Comparison of ENCODE assay signal across 8 cellular contexts in the genomic region with DNA sequence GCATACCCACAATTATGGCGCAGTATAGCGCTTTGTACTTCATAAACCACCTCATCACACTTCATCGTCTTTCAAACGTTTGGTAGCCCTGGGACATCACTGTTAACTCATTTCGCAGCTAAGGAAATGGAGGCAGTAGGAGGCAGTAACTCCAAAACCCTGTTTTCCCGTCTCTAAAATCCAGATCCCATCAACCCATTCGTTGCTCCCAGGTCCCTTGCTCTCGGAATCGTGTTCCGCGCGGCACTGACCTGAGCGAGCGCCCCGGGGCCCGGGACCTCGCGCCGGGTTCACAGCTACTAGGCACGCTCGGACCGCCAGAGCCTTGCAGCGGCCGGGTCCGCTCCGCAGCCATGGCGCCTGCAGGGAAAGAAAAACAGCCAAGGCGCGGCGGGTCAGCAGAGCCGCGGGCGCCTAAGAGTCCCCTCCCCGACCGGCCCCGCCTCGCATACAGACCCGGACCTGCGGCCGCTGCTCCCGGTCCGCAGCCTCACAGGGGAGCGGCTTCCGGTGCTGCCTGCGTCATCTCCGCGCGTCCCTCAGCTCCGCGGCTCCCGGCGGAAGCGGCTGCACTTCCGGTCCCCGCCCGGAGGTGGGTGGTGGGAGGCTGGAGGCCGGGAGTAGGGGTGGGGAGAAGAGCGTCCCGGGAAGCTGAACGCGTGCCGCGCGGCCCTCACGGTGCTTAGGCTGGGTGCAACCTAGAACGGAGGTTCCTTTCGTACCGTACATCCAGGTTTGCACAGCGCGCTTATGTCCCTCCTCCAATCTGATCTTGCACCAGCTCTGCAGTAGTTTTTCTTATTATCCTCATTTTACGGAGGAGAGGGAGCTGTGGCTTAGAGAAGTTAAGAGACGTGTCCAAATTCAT. TPM values are rescaled to one million over a fixed set of nuclear protein-coding genes. Genes with fewer than 3 reads are reported as not detected.
A peak's percentile ranks its signal among the peaks of the same experiment; 100 is the strongest.
DNase-seq lines count a peak whose midpoint lies in the region; ATAC-seq, FAIRE-seq and TF ChIP-seq lines count a peak whose summit lies in the region.

Gene FBXW2, minus strand, starts transcription at position 519 of the 868 bp plus-strand sequence. CDS start 5,158 bp downstream, outside the sequence.

- H3K4me1 ChIP-seq in kidney (ENCODE audit: control insufficient read depth in 1 of 2, insufficient read depth in 1 of 2, low read depth in 1 of 2, low read length in 2 of 2): peaks cover 12 to 13% of the 10 kb centered on the region in 2 donors

- DNase-seq in AG09319 (ENCODE audit: extremely low read depth, low read depth) (peak; percentile 64), NCI-H446 treated with DMSO at 0.1 percent for 48 hours (lab: John Stamatoyannopoulos, UW) (peak; percentile 48), cerebellum (ENCODE audit: low spot score) (peak; percentile 95), kidney (peak; percentile 97)
- peak; percentile 80 to 84 for DNase-seq in activated CD4-positive, alpha-beta T cell treated with anti-CD3 and anti-CD28 coated beads for 24 hours (ENCODE audit: low read depth in 2 of 2)
- peak; percentile 60 to 79 for DNase-seq in stimulated activated CD4-positive, alpha-beta T cell treated with anti-CD3 and anti-CD28 coated beads, Interleukin-15, amount 100 ng/mL, for 1 hour (ENCODE audit: low read depth in 1 of 2, low spot score in 1 of 2)

- peak within 1 kb of the TSS; percentile 68 to 81 for H3K27ac ChIP-seq in kidney (ENCODE audit: low read depth in 2 of 2, low read length in 2 of 2)

- no peak for FAIRE-seq in kidney (lab: Jason Lieb, UNC)

- TF ChIP-seq CTCF in AG09319 (IDR thresholded peaks at IDR 0.05; ENCODE audit: low read depth, low read length): no peak
- TF ChIP-seq CTCF in kidney (IDR thresholded peaks at IDR 0.05; ENCODE audit: borderline replicate concordance, extremely low read depth, insufficient read depth): no peak

- H3K4me3 ChIP-seq in kidney (ENCODE audit: low read length in 2 of 2): peak within 1 kb of the TSS; percentile 98 to 100

- peaks cover 0 to 6% of the 10 kb centered on the region in 2 donors for H3K36me3 ChIP-seq in kidney (ENCODE audit: control insufficient read depth in 1 of 2, insufficient read depth in 2 of 2, low read length in 2 of 2)

- intact Hi-C loops in kidney (cut with DNase I): no loop called here

- peak; percentile 92 for ATAC-seq in GM19025 (IDR thresholded peaks at IDR 0.05; ENCODE audit: low read depth, unreplicated experiment)
- ATAC-seq in HG03280 (IDR thresholded peaks at IDR 0.05; ENCODE audit: unreplicated experiment): peak; percentile 95

- peak within 1 kb of the TSS; percentile 86 to 100 for H3K9ac ChIP-seq in kidney (ENCODE audit: low read length in 2 of 2)

- no peaks in the 10 kb centered on the region for H3K9me3 ChIP-seq in kidney (ENCODE audit: control insufficient read depth in 1 of 2, low read length in 2 of 2)

RNA-seq across cellular contexts. Expression of gene FBXW2, which starts in this region (rescaled TPM):
- total RNA-seq in cerebellum (51.5 TPM), kidney (67.8 TPM)
- polyA plus RNA-seq in kidney (ENCODE audit: insufficient read depth, low read depth, low replicate concordance): 13.8 TPM

Comparison
In these comparisons a context has a peak if more than half of its experiments do, and no peak if none do; other contexts are left out.
1. Peak in every context shown above with its lines: DNase-seq, ATAC-seq, H3K4me3 ChIP-seq and H3K27ac ChIP-seq.